ENCODE assay signal across 26 cellular contexts in the genomic region with DNA sequence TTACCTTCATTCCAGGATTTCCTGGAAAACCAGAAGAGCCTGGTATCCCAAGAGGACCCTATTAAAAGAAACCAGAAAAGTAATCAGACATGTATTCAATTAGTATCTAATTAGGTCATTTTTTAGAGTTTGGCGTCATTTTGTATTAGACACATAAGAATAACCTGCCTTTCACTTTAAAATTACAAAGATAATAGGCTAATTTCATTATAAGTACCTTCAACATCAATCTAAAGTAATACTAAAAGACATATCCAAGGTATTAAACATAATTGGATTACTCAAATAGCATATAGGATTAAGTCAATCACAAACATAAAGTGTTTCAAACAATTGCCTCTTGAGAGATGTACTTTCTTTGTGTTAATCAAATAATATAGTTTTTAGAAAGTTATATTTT.
"Had no signal": no experiment of that assay in that cellular context is flagged by ENCODE, and none has a peak within 500 bp of the region (broad histone marks: within the 10 kb centered on the region; RNA-seq: fewer than 3 reads in every experiment).

No MANE protein-coding gene starts in this region.

- H3K4me3 Mint-ChIP-seq: immature natural killer cell, mesothelial cell of epicardium, naive B cell had no signal

- H3K27me3 ChIP-seq: dorsolateral prefrontal cortex, esophagus squamous epithelium, gastroesophageal sphincter, heart left ventricle, hepatocyte, left lung had no signal

- H3K27ac Mint-ChIP-seq: immature natural killer cell, naive B cell had no signal

- H3K27me3 Mint-ChIP-seq: naive B cell had no signal

- H3K4me3 ChIP-seq: coronary artery, dorsolateral prefrontal cortex, esophagus squamous epithelium, gastroesophageal sphincter, heart left ventricle, hepatocyte, left lung, lower lobe of right lung, mucosa of descending colon had no signal

- FAIRE-seq: colon, endothelial cell of umbilical vein, kidney had no signal

- H3K36me3 ChIP-seq: left lung, lower lobe of right lung had no signal

- H3K4me1 Mint-ChIP-seq: immature natural killer cell had no signal

- DNase-seq: dermis blood vessel endothelial cell; dorsolateral prefrontal cortex; effector CD4-positive, alpha-beta T cell; effector memory CD4-positive, alpha-beta T cell; esophagus squamous epithelium; foreskin fibroblast; foreskin melanocyte; heart left ventricle; hypothalamus; immature natural killer cell; islet precursor cell; kidney; left cardiac atrium; left lung; left ventricle myocardium superior; lower lobe of right lung; mesenchymal stem cell; mucosa of descending colon; naive B cell had no signal

- H3K36me3 Mint-ChIP-seq: immature natural killer cell, naive B cell had no signal

- ATAC-seq: esophagus mucosa, gastroesophageal sphincter, heart left ventricle, left cardiac atrium, left lung, left ventricle myocardium superior, lower lobe of right lung, mucosa of descending colon had no signal

- H3K9me3 ChIP-seq: esophagus squamous epithelium, gastroesophageal sphincter, heart left ventricle, left lung, lower lobe of right lung, mucosa of descending colon had no signal
